In genomic region chr10:34254596-34254995, GRCh38 we compare ENCODE assay signal across 8 cellular contexts.
DNase-seq lines count a peak whose midpoint lies in the region; ATAC-seq, FAIRE-seq and TF ChIP-seq lines count a peak whose summit lies in the region.

No MANE protein-coding gene starts in this region.

- no peak for FAIRE-seq in A549 (lab: Jason Lieb, UNC)

- TF ChIP-seq CTCF in A549 (IDR thresholded peaks at IDR 0.05) (no peak), glutamatergic neuron (IDR thresholded peaks at IDR 0.05; ENCODE audit: partially characterized antibody, unreplicated experiment) (no peak)

- H3K36me3 Mint-ChIP-seq in glutamatergic neuron (ENCODE audit: unreplicated experiment) = peaks cover 8% of the 10 kb centered on the region

- ATAC-seq in A549 (peak; percentile 82 to 89), GM19043 (IDR thresholded peaks at IDR 0.05; ENCODE audit: low read depth, unreplicated experiment) (peak; percentile 70), GM21515 (IDR thresholded peaks at IDR 0.05; ENCODE audit: unreplicated experiment) (no peak)

- H3K27ac Mint-ChIP-seq in glutamatergic neuron (ENCODE audit: unreplicated experiment) = no peak overlapping the region

- TF ChIP-seq RAD21 in A549 (conservative IDR thresholded peaks at IDR 0.05 in 1 of 2, IDR thresholded peaks at IDR 0.05 in 1 of 2) = peak; percentile 7 to 59; a peak in 2 of 5 replicates

- POLR2A ChIA-PET in A549 (lab: Yijun Ruan, JAX) = interaction anchor here (1.0 to 1.1 kb wide), 2 partner anchors 216 to 272 kb away, joined by 3 read pairs; no protein-coding TSS in a partner anchor

- peak overlapping the region; percentile 76 to 83 for H3K27ac ChIP-seq in A549

- H3K9me3 ChIP-seq in A549 = no peaks in the 10 kb centered on the region

- H3K9me3 Mint-ChIP-seq in glutamatergic neuron (ENCODE audit: unreplicated experiment) = no peaks in the 10 kb centered on the region

- H3K27me3 Mint-ChIP-seq in glutamatergic neuron (ENCODE audit: unreplicated experiment) = no peaks in the 10 kb centered on the region

- peaks cover 66% of the 10 kb centered on the region for H3K4me1 ChIP-seq in A549

- H3K4me1 Mint-ChIP-seq in glutamatergic neuron (ENCODE audit: low read depth, unreplicated experiment) = peaks cover 2% of the 10 kb centered on the region

- H3K4me3 Mint-ChIP-seq in glutamatergic neuron (ENCODE audit: unreplicated experiment) = no peak overlapping the region

- peak; percentile 94 to 96; a peak in 4 of 5 replicates for TF ChIP-seq EP300 in A549 (IDR thresholded peaks at IDR 0.05)

- TF ChIP-seq POLR2A in A549 (IDR thresholded peaks at IDR 0.05; ENCODE audit: low read length) = no peak

- peak overlapping the region; percentile 76 for H3K4me2 ChIP-seq in A549

- CTCF ChIA-PET in A549 (lab: Yijun Ruan, JAX) = interaction anchor here (0.6 to 1.4 kb wide), 4 partner anchors 34 to 923 kb away, joined by 3 read pairs; no protein-coding TSS in a partner anchor

- no peak overlapping the region for H3K4me3 ChIP-seq in A549

- DNase-seq in A549 (ENCODE audit: low read depth in 1 of 2, low spot score in 1 of 2) (peak; percentile 48 to 89), LHCN-M2 (ENCODE audit: low read depth) (peak; percentile 91), dermis microvascular lymphatic vessel endothelial cell (ENCODE audit: low read depth in 2 of 2) (peak; percentile 54 to 91), glutamatergic neuron (no peak), HuH-7.5 (ENCODE audit: low spot score) (no peak), NCI-H510A (lab: John Stamatoyannopoulos, UW) (no peak)

TF ChIP-seq in A549, 52 proteins besides CTCF, POLR2A, EP300 and RAD21:
- TF ChIP-seq SMC3 (IDR thresholded peaks at IDR 0.05) = peak; percentile 39; the same call in 2 of the 3 replicates
- no peak for TF ChIP-seq NR3C1 (IDR thresholded peaks at IDR 0.05)
- TF ChIP-seq RNF2 (IDR thresholded peaks at IDR 0.05; ENCODE audit: borderline replicate concordance, low read depth) = no peak
- TF ChIP-seq TP53 (CRISPR knock-in tag; IDR thresholded peaks at IDR 0.05) = no peak
- no peak for TF ChIP-seq HOXA7 (CRISPR knock-in tag; IDR thresholded peaks at IDR 0.05)
- TF ChIP-seq RARB (CRISPR knock-in tag; IDR thresholded peaks at IDR 0.05) = no peak
- TF ChIP-seq GATA3 (IDR thresholded peaks at IDR 0.05; ENCODE audit: borderline replicate concordance) = peak; percentile 89
- peak; percentile 86 for TF ChIP-seq FOSL2 (IDR thresholded peaks at IDR 0.05)
- TF ChIP-seq FOSL2 (CRISPR knock-in tag; IDR thresholded peaks at IDR 0.05) = peak; percentile 66
- 0 out of 2 replicates have a peak, but pooled peaks have one; percentile 49 for TF ChIP-seq HES2 (IDR thresholded peaks at IDR 0.05)
- no peak for TF ChIP-seq POLR2AphosphoS2 (conservative IDR thresholded peaks at IDR 0.05; ENCODE audit: low read length)
- no peak for TF ChIP-seq EHF (CRISPR knock-in tag; IDR thresholded peaks at IDR 0.05)
- peak; percentile 90 to 93; a peak in 4 of 5 replicates for TF ChIP-seq JUN (IDR thresholded peaks at IDR 0.05)
- peak; percentile 75; the same call in 1 of the 2 replicates for TF ChIP-seq PBX3 (IDR thresholded peaks at IDR 0.05)
- TF ChIP-seq JUNB (IDR thresholded peaks at IDR 0.05) = peak; percentile 95
- TF ChIP-seq, protein P1, sequence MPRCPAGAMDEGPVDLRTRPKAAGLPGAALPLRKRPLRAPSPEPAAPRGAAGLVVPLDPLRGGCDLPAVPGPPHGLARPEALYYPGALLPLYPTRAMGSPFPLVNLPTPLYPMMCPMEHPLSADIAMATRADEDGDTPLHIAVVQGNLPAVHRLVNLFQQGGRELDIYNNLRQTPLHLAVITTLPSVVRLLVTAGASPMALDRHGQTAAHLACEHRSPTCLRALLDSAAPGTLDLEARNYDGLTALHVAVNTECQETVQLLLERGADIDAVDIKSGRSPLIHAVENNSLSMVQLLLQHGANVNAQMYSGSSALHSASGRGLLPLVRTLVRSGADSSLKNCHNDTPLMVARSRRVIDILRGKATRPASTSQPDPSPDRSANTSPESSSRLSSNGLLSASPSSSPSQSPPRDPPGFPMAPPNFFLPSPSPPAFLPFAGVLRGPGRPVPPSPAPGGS (IDR thresholded peaks at IDR 0.05) = peak; percentile 93; the same call in 1 of the 3 replicates
- peak; percentile 67 to 68; a peak in 2 of 4 replicates for TF ChIP-seq CEBPB (IDR thresholded peaks at IDR 0.05)

Comparison
In these comparisons a context has a peak if more than half of its experiments do, and no peak if none do; other contexts are left out.
1. DNase-seq: peak in A549 (2 of 2), LHCN-M2 (single experiment) and dermis microvascular lymphatic vessel endothelial cell (2 of 2); none in glutamatergic neuron (single experiment), HuH-7.5 (single experiment) and NCI-H510A (single experiment).